In the genomic region with DNA sequence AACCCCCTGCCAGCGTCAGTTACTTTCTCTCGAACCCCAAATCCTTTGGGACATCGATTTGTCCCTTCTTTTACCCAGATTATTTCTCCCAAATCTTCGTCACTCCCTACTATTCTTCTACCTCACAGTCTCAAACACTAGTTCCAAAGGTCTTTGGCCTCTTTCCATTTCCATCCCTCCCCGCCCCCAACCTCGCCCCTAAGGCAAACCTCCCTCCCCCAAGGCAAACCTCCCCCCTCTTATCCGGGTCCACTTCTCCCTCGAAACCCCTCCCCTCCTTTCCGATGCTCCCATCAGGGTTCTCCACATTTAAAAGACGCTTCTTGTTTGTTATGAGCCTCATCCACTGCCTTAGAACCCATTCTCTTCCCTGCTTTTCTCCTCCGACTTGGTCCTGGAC, we compare ENCODE assay signal across 8 cellular contexts. TPM values are rescaled to one million over a fixed set of nuclear protein-coding genes. Genes with fewer than 3 reads are reported as not detected.
DNase-seq lines count a peak whose midpoint lies in the region; ATAC-seq and TF ChIP-seq lines count a peak whose summit lies in the region.

No MANE protein-coding gene starts in this region.

- no peak for DNase-seq in GM06990 (ENCODE audit: extremely low read depth, insufficient read length)
- DNase-seq in T-helper 17 cell: no peak
- no peak for DNase-seq in fibroblast of the aortic adventitia (ENCODE audit: low read depth)
- no peak for DNase-seq in SHP77 (lab: John Stamatoyannopoulos, UW)

- H3K4me2 ChIP-seq in parathyroid adenoma (ENCODE audit: low read length): peak overlapping the region; percentile 92

- peak overlapping the region; percentile 99 for H3K4me3 Mint-ChIP-seq in T-helper 17 cell

- peak overlapping the region; percentile 89 for H2AFZ ChIP-seq in parathyroid adenoma

- peak overlapping the region; percentile 100 for H3K27ac Mint-ChIP-seq in T-helper 17 cell

- H3K4me3 ChIP-seq in GM06990 (replicated peaks; ENCODE audit: low read depth, low read length): peak overlapping the region; percentile 95
- H3K4me3 ChIP-seq in fibroblast of the aortic adventitia (ENCODE audit: low read depth, low read length): peak overlapping the region; percentile 97
- H3K4me3 ChIP-seq in parathyroid adenoma (ENCODE audit: low read depth, low read length): peak overlapping the region; percentile 95

- no peaks in the 10 kb centered on the region for H3K27me3 Mint-ChIP-seq in T-helper 17 cell

- peaks cover 4% of the 10 kb centered on the region for H3K36me3 ChIP-seq in GM06990 (ENCODE audit: control insufficient read depth, insufficient read depth, low read length)
- H3K36me3 ChIP-seq in parathyroid adenoma (ENCODE audit: control insufficient read depth, insufficient read depth, low read length): no peaks in the 10 kb centered on the region

- TF ChIP-seq CTCF in GM06990 (IDR thresholded peaks at IDR 0.05; ENCODE audit: insufficient read depth, low read length, poor library complexity, severe bottlenecking) (no peak), fibroblast of the aortic adventitia (IDR thresholded peaks at IDR 0.05; ENCODE audit: insufficient read depth, low read length) (no peak), parathyroid adenoma (IDR thresholded peaks at IDR 0.05) (no peak)

- no peaks in the 10 kb centered on the region for H3K27me3 ChIP-seq in GM06990 (replicated peaks; ENCODE audit: control insufficient read depth, insufficient read depth, low read length)
- H3K27me3 ChIP-seq in parathyroid adenoma (ENCODE audit: control insufficient read depth, insufficient read depth, low read length): no peaks in the 10 kb centered on the region

- peaks cover 8% of the 10 kb centered on the region for H3K4me1 ChIP-seq in parathyroid adenoma

- H3K79me2 ChIP-seq in parathyroid adenoma: peaks cover 15% of the 10 kb centered on the region

- H3K36me3 Mint-ChIP-seq in T-helper 17 cell (ENCODE audit: low read depth): peaks cover 10% of the 10 kb centered on the region

- no peaks in the 10 kb centered on the region for H3K9me3 ChIP-seq in T-helper 17 cell (ENCODE audit: control insufficient read depth, low read length, poor library complexity, severe bottlenecking)
- no peaks in the 10 kb centered on the region for H3K9me3 ChIP-seq in parathyroid adenoma (ENCODE audit: control insufficient read depth, low read length)

- H3K9ac ChIP-seq in parathyroid adenoma: peak overlapping the region; percentile 14

- H3K4me1 Mint-ChIP-seq in T-helper 17 cell: peaks cover 44% of the 10 kb centered on the region

- H3K27ac ChIP-seq in parathyroid adenoma: peak overlapping the region; percentile 42

- ATAC-seq in T-helper 17 cell (no peak), GM18498 (IDR thresholded peaks at IDR 0.05; ENCODE audit: unreplicated experiment) (no peak), GM21390 (IDR thresholded peaks at IDR 0.05; ENCODE audit: unreplicated experiment) (no peak), HG03097 (IDR thresholded peaks at IDR 0.05; ENCODE audit: low FRiP score, unreplicated experiment) (no peak)

RNA-seq across cellular contexts. Expression of gene EAF1, which starts 0.6 kb away (rescaled TPM):
- total RNA-seq in T-helper 17 cell (10 to 100 TPM; 25.9 to 31.5 TPM), fibroblast of the aortic adventitia (ENCODE audit: low replicate concordance) (15.2 and 21.1 TPM in 2 replicates)

RNA-seq across cellular contexts. Expression of gene METTL6, which starts 0.6 kb away (rescaled TPM):
- total RNA-seq in T-helper 17 cell (1 to 10 TPM; 6.5 to 8.6 TPM), fibroblast of the aortic adventitia (ENCODE audit: low replicate concordance) (30.0 and 30.6 TPM in 2 replicates)
